Comparison of ENCODE assay signal across 24 cellular contexts in the genomic region with DNA sequence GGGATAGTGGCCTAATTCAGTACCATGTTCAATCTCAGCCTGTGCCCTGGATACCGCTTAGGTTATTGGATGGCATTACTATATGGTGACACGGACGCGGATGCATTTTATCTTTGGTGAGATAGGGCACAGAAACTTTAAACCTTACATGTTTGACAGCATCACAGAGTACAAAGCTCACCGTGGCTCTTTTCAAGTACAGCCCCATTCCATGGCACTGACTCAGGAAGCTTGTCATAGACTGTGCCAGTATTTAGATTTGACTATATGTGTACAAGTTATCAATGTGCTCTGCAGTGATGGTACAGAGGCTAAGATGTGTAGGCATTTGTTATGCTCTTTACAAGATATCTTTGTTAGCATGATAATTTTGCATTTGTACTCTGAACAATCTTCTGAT.
"Had no signal": no experiment of that assay in that cellular context is flagged by ENCODE, and none has a peak within 500 bp of the region (broad histone marks: within the 10 kb centered on the region; RNA-seq: fewer than 3 reads in every experiment).

No MANE protein-coding gene starts in this region.

- H3K27me3 Mint-ChIP-seq: memory B cell; natural killer cell treated with Interleukin-12 subunit alpha and Interleukin-12 subunit beta and Interleukin-15 and Interleukin-18, amount 100 ng/mL, for 72 hours; progenitor cell of endocrine pancreas; stimulated activated naive B cell treated with anti-CD40 and anti-IgM and Interleukin-4, amounts not matched to agents 10 μg/mL and 1 μg/mL and 100 μg/mL, for 72 hours; stimulated activated naive CD8-positive, alpha-beta T cell treated with anti-CD3 and anti-CD28 coated beads, Interleukin-15, amount 100 ng/mL, for 72 hours had no signal

- H3K27ac ChIP-seq: colonic mucosa, lower lobe of right lung, pancreas, spleen, testis, tibial nerve, upper lobe of right lung, vagina had no signal

- ATAC-seq: esophagus mucosa; left lobe of liver; lower lobe of right lung; natural killer cell treated with Interleukin-12 subunit alpha and Interleukin-12 subunit beta and Interleukin-15 and Interleukin-18, amount 100 ng/mL, for 72 hours; pancreas; sciatic nerve; stimulated activated naive B cell treated with anti-CD40 and anti-IgM and Interleukin-4, amounts not matched to agents 10 μg/mL and 1 μg/mL and 100 μg/mL, for 72 hours; stimulated activated naive CD8-positive, alpha-beta T cell treated with anti-CD3 and anti-CD28 coated beads, Interleukin-15, amount 100 ng/mL, for 72 hours; upper lobe of right lung had no signal

- H3K4me3 Mint-ChIP-seq: memory B cell; natural killer cell treated with Interleukin-12 subunit alpha and Interleukin-12 subunit beta and Interleukin-15 and Interleukin-18, amount 100 ng/mL, for 72 hours; stimulated activated naive B cell treated with anti-CD40 and anti-IgM and Interleukin-4, amounts not matched to agents 10 μg/mL and 1 μg/mL and 100 μg/mL, for 72 hours; stimulated activated naive CD8-positive, alpha-beta T cell treated with anti-CD3 and anti-CD28 coated beads, Interleukin-15, amount 100 ng/mL, for 72 hours had no signal

- H3K27ac Mint-ChIP-seq: memory B cell; natural killer cell treated with Interleukin-12 subunit alpha and Interleukin-12 subunit beta and Interleukin-15 and Interleukin-18, amount 100 ng/mL, for 72 hours; progenitor cell of endocrine pancreas; stimulated activated naive B cell treated with anti-CD40 and anti-IgM and Interleukin-4, amounts not matched to agents 10 μg/mL and 1 μg/mL and 100 μg/mL, for 72 hours; stimulated activated naive CD8-positive, alpha-beta T cell treated with anti-CD3 and anti-CD28 coated beads, Interleukin-15, amount 100 ng/mL, for 72 hours had no signal

- H3K9me3 Mint-ChIP-seq: memory B cell; stimulated activated naive B cell treated with anti-CD40 and anti-IgM and Interleukin-4, amounts not matched to agents 10 μg/mL and 1 μg/mL and 100 μg/mL, for 72 hours; stimulated activated naive CD8-positive, alpha-beta T cell treated with anti-CD3 and anti-CD28 coated beads, Interleukin-15, amount 100 ng/mL, for 72 hours had no signal

- H3K36me3 Mint-ChIP-seq: memory B cell; natural killer cell treated with Interleukin-12 subunit alpha and Interleukin-12 subunit beta and Interleukin-15 and Interleukin-18, amount 100 ng/mL, for 72 hours; stimulated activated naive B cell treated with anti-CD40 and anti-IgM and Interleukin-4, amounts not matched to agents 10 μg/mL and 1 μg/mL and 100 μg/mL, for 72 hours had no signal

- H3K4me1 Mint-ChIP-seq: memory B cell; stimulated activated naive B cell treated with anti-CD40 and anti-IgM and Interleukin-4, amounts not matched to agents 10 μg/mL and 1 μg/mL and 100 μg/mL, for 72 hours; stimulated activated naive CD8-positive, alpha-beta T cell treated with anti-CD3 and anti-CD28 coated beads, Interleukin-15, amount 100 ng/mL, for 72 hours had no signal

- DNase-seq: colonic mucosa; dermis blood vessel endothelial cell; effector CD8-positive, alpha-beta T cell; islet precursor cell; lower lobe of right lung; midbrain; occipital lobe; pancreas; spleen; stimulated activated CD4-positive, alpha-beta T cell treated with anti-CD3 and anti-CD28 coated beads, Interleukin-15, amount 100 ng/mL, for 24 hours; stimulated activated CD4-positive, alpha-beta T cell treated with anti-CD3 and anti-CD28 coated beads, Interleukin-1b, Interleukin-23, amount 100 ng/mL, for 48 hours; stimulated activated CD4-positive, alpha-beta T cell treated with anti-CD3 and anti-CD28 coated beads, Interleukin-4, amount 100 ng/mL, for 24 hours; stimulated activated naive B cell treated with anti-CD40 and anti-IgM and Interleukin-4, amounts not matched to agents 10 μg/mL and 1 μg/mL and 100 μg/mL, for 72 hours; stimulated activated naive CD8-positive, alpha-beta T cell treated with anti-CD3 and anti-CD28 coated beads, Interleukin-15, amount 100 ng/mL, for 72 hours; testis; upper lobe of right lung had no signal

- H3K4me3 ChIP-seq: colonic mucosa, lower lobe of right lung, pancreas, spleen, testis, tibial nerve, upper lobe of right lung, vagina had no signal

- H3K36me3 ChIP-seq: colonic mucosa, lower lobe of right lung, pancreas, spleen, tibial nerve, upper lobe of right lung, vagina had no signal

- H3K4me1 ChIP-seq: colonic mucosa, lower lobe of right lung, pancreas, spleen, testis, tibial nerve, upper lobe of right lung, vagina had no signal

- H3K27me3 ChIP-seq: colonic mucosa, pancreas, spleen, testis, tibial nerve, upper lobe of right lung, vagina had no signal

- H3K9me3 ChIP-seq: colonic mucosa, lower lobe of right lung, pancreas, spleen, testis, tibial nerve, upper lobe of right lung, vagina had no signal
